ENCODE assay signal across 9 cellular contexts in genomic region chr18:26663001-26663400, GRCh38.
"Had no signal": no experiment of that assay in that cellular context is flagged by ENCODE, and none has a peak within 500 bp of the region (broad histone marks: within the 10 kb centered on the region; RNA-seq: fewer than 3 reads in every experiment).

No MANE protein-coding gene starts in this region.

- FAIRE-seq: HTR-8/SVneo, K562 had no signal

- ATAC-seq: HCT116, K562 had no signal

- H3K9ac ChIP-seq: GM23248 had no signal

- H3K9me3 ChIP-seq: HAP-1 had no signal

- H3K27ac ChIP-seq: GM23248 had no signal

- H3K36me3 ChIP-seq: HAP-1 had no signal

- H3K4me3 ChIP-seq: GM23248, HAP-1, K562 had no signal

- DNase-seq: GM23248, GOT3, H7, HFFc6, IMR-90 had no signal
